1 cellular context compared by ENCODE assay signal in genomic region chr4:56799291-56799823, GRCh38.
TF ChIP-seq lines count a peak whose summit lies in the region.

No MANE protein-coding gene starts in this region.

TF ChIP-seq in K562, 482 proteins besides CTCF, POLR2A, EP300 and RAD21:
- TF ChIP-seq ZNF609 (CRISPR knock-in tag; IDR thresholded peaks at IDR 0.05; ENCODE audit: borderline replicate concordance), result no peak
- TF ChIP-seq ZNF518B (CRISPR knock-in tag; IDR thresholded peaks at IDR 0.05), result no peak
- no peak for TF ChIP-seq IRF2 (CRISPR knock-in tag; IDR thresholded peaks at IDR 0.05)
- no peak for TF ChIP-seq SREBF2 (CRISPR knock-in tag; IDR thresholded peaks at IDR 0.05)
- no peak for TF ChIP-seq CREB3 (tag; conservative IDR thresholded peaks at IDR 0.05; ENCODE audit: low read depth)
- TF ChIP-seq POU5F1 (IDR thresholded peaks at IDR 0.05; ENCODE audit: borderline replicate concordance, low read depth, low read length, partially characterized antibody), result no peak
